ENCODE assay signal across 1 cellular context in genomic region chr19:20151617-20152145, GRCh38.
TF ChIP-seq lines count a peak whose summit lies in the region.

No MANE protein-coding gene starts in this region.

TF ChIP-seq in HepG2, 621 proteins besides CTCF, POLR2A, EP300 and RAD21:
- TF ChIP-seq ZNF382 (CRISPR knock-in tag; IDR thresholded peaks at IDR 0.05; ENCODE audit: borderline replicate concordance) = no peak
- no peak for TF ChIP-seq ZNF547 (CRISPR knock-in tag; IDR thresholded peaks at IDR 0.05)
- no peak for TF ChIP-seq PRDM15 (CRISPR knock-in tag; IDR thresholded peaks at IDR 0.05)
- TF ChIP-seq ZNF251 (CRISPR knock-in tag; IDR thresholded peaks at IDR 0.05) = no peak
- TF ChIP-seq SALL2 (CRISPR knock-in tag; IDR thresholded peaks at IDR 0.05) = no peak
TF ChIP-seq in HepG2: peak in this region for 0.
